ENCODE assay signal across 20 cellular contexts in the genomic region with DNA sequence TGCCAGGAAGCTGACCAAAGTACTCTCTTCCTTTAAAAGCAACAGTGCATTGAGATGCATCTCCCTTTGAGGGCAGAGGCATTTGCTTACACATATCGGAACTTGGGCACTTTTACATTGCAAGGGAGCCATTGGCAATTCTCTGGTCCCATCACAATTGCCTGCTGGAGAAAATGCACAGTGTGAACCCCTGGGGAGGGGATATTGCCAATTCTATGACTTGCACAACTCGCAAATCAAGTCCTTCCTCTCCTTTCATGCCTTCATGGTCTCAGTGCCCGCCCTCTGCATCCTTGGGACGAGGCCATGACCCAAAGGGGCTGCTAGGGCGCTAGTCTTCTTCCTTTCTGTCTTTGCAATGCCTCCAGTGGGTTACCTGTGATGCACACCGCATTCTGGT. TPM values are rescaled to one million over a fixed set of nuclear protein-coding genes. Genes with fewer than 3 reads are reported as not detected.
DNase-seq lines count a peak whose midpoint lies in the region; ATAC-seq, FAIRE-seq and TF ChIP-seq lines count a peak whose summit lies in the region.
"Had no signal": no experiment of that assay in that cellular context is flagged by ENCODE, and none has a peak within 500 bp of the region (broad histone marks: within the 10 kb centered on the region; RNA-seq: fewer than 3 reads in every experiment).

No MANE protein-coding gene starts in this region.

- no peak overlapping the region for H3K18ac ChIP-seq in H1 (ENCODE audit: extremely low read depth, low read length)

- no peaks in the 10 kb centered on the region for H3K9me3 Mint-ChIP-seq in CD8-positive, alpha-beta T cell

- H3K23me2 ChIP-seq in H1 (ENCODE audit: low read depth, low read length), result no peaks in the 10 kb centered on the region

- FAIRE-seq in H1 (lab: Jason Lieb, UNC), result peak; percentile 95
- FAIRE-seq: A549, GM12891, GM19239, K562 had no signal

- H3K4me1 ChIP-seq in HUES48 (ENCODE audit: control insufficient read depth, insufficient read depth, low read length) (peaks cover 36% of the 10 kb centered on the region), H1 (replicated peaks in 1 of 4; ENCODE audit: control insufficient read depth in 3 of 4, insufficient read depth in 4 of 4, low read length in 3 of 4) (peaks cover 0 to 12% (median 3%) of the 10 kb centered on the region in 4 experiments; a peak in 5 of 7 replicates), iPS-18a (ENCODE audit: control insufficient read depth, low read depth, low read length) (peaks cover 36% of the 10 kb centered on the region)
- no peaks in the 10 kb centered on the region for H3K4me1 ChIP-seq in CD8-positive, alpha-beta T cell (ENCODE audit: insufficient read depth, low read length)
- H3K4me1 ChIP-seq: A549 had no signal

- no peak for TF ChIP-seq CTCF in H1 (IDR thresholded peaks at IDR 0.05; ENCODE audit: control extremely low read depth in 1 of 3, insufficient read depth in 1 of 3, low read depth in 1 of 3, low read length in 3 of 3)
- TF ChIP-seq CTCF in CD8-positive, alpha-beta T cell (IDR thresholded peaks at IDR 0.05), result no peak

- peak overlapping the region; percentile 11; the same call in 1 of the 2 replicates for H3K9ac ChIP-seq in HUES48 (ENCODE audit: low read depth, low read length)
- H3K9ac ChIP-seq in H1 (replicated peaks in 1 of 4; ENCODE audit: extremely low read depth in 1 of 4, low read depth in 3 of 4, low read length in 3 of 4), result peak overlapping the region in 2 of 4 experiments; percentile 25 to 47; a peak in 1 of 7 replicates
- H3K9ac ChIP-seq in iPS-18a (ENCODE audit: low read length), result peak overlapping the region; percentile 4
- H3K9ac ChIP-seq: BLaER1 had no signal

- no peak overlapping the region for H2AFZ ChIP-seq in H1 (ENCODE audit: low read length)

- H3K27ac ChIP-seq in HUES48 (ENCODE audit: low read depth, low read length) (peak overlapping the region; percentile 92), H1 (ENCODE audit: low read depth, low read length) (peak overlapping the region; percentile 75; the same call in 1 of the 2 replicates), iPS-18a (ENCODE audit: low read length) (peak overlapping the region; percentile 38)
- no peak overlapping the region for H3K27ac ChIP-seq in CD8-positive, alpha-beta T cell (ENCODE audit: low read depth, low read length)
- H3K27ac ChIP-seq: A549, BLaER1 had no signal

- intact Hi-C loops in CD8-positive, alpha-beta T cell (cut with DNase I, micrococcal nuclease), result no loop called here

- peaks cover 7% of the 10 kb centered on the region for H3K27me3 Mint-ChIP-seq in CD8-positive, alpha-beta T cell (ENCODE audit: low read depth)

- no peak overlapping the region for H4K8ac ChIP-seq in H1 (ENCODE audit: extremely low read depth, insufficient read depth, low read length)

- H2BK20ac ChIP-seq in H1 (ENCODE audit: low read length), result 0 out of 2 replicates have a peak overlapping the region, but pooled peaks have one; percentile 48

- no peak overlapping the region for H2BK120ac ChIP-seq in H1 (replicated peaks; ENCODE audit: low read depth, low read length)

- peak overlapping the region; percentile 94; the same call in 1 of the 2 replicates for H2BK12ac ChIP-seq in H1 (ENCODE audit: low read depth, low read length)

- 4% methylated on average over 3 of the region's 6 CpGs; no CpG with 5 or more reads in 1 of the 2 experiments for WGBS in H1 (ENCODE audit: extremely low coverage in 1 of 2, insufficient coverage in 1 of 2, insufficient read length in 1 of 2, insufficient replicate concordance in 2 of 2, low coverage in 1 of 2, low lambda C conversion rate in 2 of 2, missing lambda C conversion rate in 1 of 2), 2 experiments

- H3K79me1 ChIP-seq in H1 (ENCODE audit: low read depth, low read length), result no peaks in the 10 kb centered on the region

- H4K5ac ChIP-seq in H1 (ENCODE audit: insufficient read length, low read depth, low read length), result no peak overlapping the region

- ATAC-seq in CD8-positive, alpha-beta T cell, result no peak
- ATAC-seq in GM21576 (IDR thresholded peaks at IDR 0.05; ENCODE audit: unreplicated experiment), result no peak
- ATAC-seq: A549, K562 had no signal

- no peak overlapping the region for H3K27ac Mint-ChIP-seq in CD8-positive, alpha-beta T cell
- H3K27ac Mint-ChIP-seq: CD4-positive, CD25-positive, alpha-beta regulatory T cell had no signal

- no peak overlapping the region; the same call in 1 of the 2 replicates for H2AK5ac ChIP-seq in H1 (ENCODE audit: low read depth, low read length)

- POLR2A ChIA-PET in H1 (lab: Charles Lee; ENCODE audit: partially characterized antibody), result interaction anchor here (0.9 to 3.3 kb wide), 7 partner anchors 12 to 51 kb away, joined by 3 to 13 read pairs (median 4); partner anchors contain the start of genes IDH3G and SSR4
- POLR2A ChIA-PET in CD8-positive, alpha-beta T cell (lab: Charles Lee), result no interaction called here

- no peak overlapping the region for H2BK15ac ChIP-seq in H1 (ENCODE audit: low read length)

- no peak for TF ChIP-seq RAD21 in H1 (IDR thresholded peaks at IDR 0.05 in 1 of 2, conservative IDR thresholded peaks at IDR 0.05 in 1 of 2; ENCODE audit: low read depth in 2 of 2, low read length in 2 of 2)

- H3K9me3 ChIP-seq in HUES48 (ENCODE audit: control insufficient read depth, insufficient read depth, low read length) (peaks cover 13% of the 10 kb centered on the region; the same call in 1 of the 2 replicates), H1 (ENCODE audit: insufficient read depth in 2 of 2, low read depth in 1 of 2, low read length in 1 of 2) (no peaks in the 10 kb centered on the region), iPS-18a (ENCODE audit: control insufficient read depth, low read depth, low read length) (peaks cover 7% of the 10 kb centered on the region)
- H3K9me3 ChIP-seq in CD8-positive, alpha-beta T cell (ENCODE audit: low read length), result no peaks in the 10 kb centered on the region
- H3K9me3 ChIP-seq: A549 had no signal

- peak overlapping the region; percentile 95; the same call in 1 of the 2 replicates for H2BK5ac ChIP-seq in H1 (ENCODE audit: low read depth, low read length)

- H4K20me1 ChIP-seq in H1 (replicated peaks in 1 of 2; ENCODE audit: control insufficient read depth in 1 of 2, insufficient read depth in 2 of 2, low read length in 2 of 2), result no peaks in the 10 kb centered on the region

- peak overlapping the region; percentile 47 for H3K56ac ChIP-seq in H1 (replicated peaks; ENCODE audit: insufficient read length, low read depth, low read length)

- H3K14ac ChIP-seq in H1 (ENCODE audit: insufficient read length), result no peak overlapping the region

- no peak for TF ChIP-seq POLR2A in H1 (IDR thresholded peaks at IDR 0.05; ENCODE audit: control extremely low read depth in 1 of 2, low read depth in 2 of 2, low read length in 2 of 2)

- TF ChIP-seq EP300 in H1 (IDR thresholded peaks at IDR 0.05; ENCODE audit: borderline replicate concordance in 1 of 2, low read depth in 2 of 2, low read length in 2 of 2), result no peak

- H3K4me3 ChIP-seq in HUES48 (ENCODE audit: low read depth, low read length), result peak overlapping the region; percentile 7; the same call in 1 of the 2 replicates
- H3K4me3 ChIP-seq in H1 (ENCODE audit: extremely low read depth in 1 of 4, insufficient read depth in 2 of 4, low read depth in 3 of 4, low read length in 4 of 4), result peak overlapping the region in 1 of 4 experiments; percentile 45; a peak in 1 of 8 replicates
- H3K4me3 ChIP-seq in iPS-18a (ENCODE audit: low read length), result peak overlapping the region; percentile 18
- no peak overlapping the region for H3K4me3 ChIP-seq in CD8-positive, alpha-beta T cell (ENCODE audit: low read depth, low read length)
- H3K4me3 ChIP-seq: A549, BLaER1, K562 had no signal

- DNase-seq in H1 (ENCODE audit: low read depth in 1 of 2, low spot score in 2 of 2) (no peak), DMS79 treated with DMSO at 0.1 percent for 48 hours (lab: John Stamatoyannopoulos, UW) (no peak), GF-D8 (lab: John Stamatoyannopoulos, UW) (no peak)
- DNase-seq in CD8-positive, alpha-beta T cell, result no peak
- DNase-seq: Calu3; CD4-positive, CD25-positive, alpha-beta regulatory T cell; DMS 273 treated with DMSO at 0.1 percent for 48 hours; Karpas-422 had no signal

- H3K4ac ChIP-seq in H1 (replicated peaks; ENCODE audit: insufficient read length, low read depth, low read length), result no peak overlapping the region

- H3K27me3 ChIP-seq in HUES48 (ENCODE audit: control insufficient read depth, insufficient read depth, low read length), result no peaks in the 10 kb centered on the region
- H3K27me3 ChIP-seq in H1 (replicated peaks in 1 of 4; ENCODE audit: control insufficient read depth in 3 of 4, extremely low read depth in 1 of 4, insufficient read depth in 3 of 4, low read length in 3 of 4), result no peaks in the 10 kb centered on the region
- no peaks in the 10 kb centered on the region for H3K27me3 ChIP-seq in iPS-18a (ENCODE audit: control insufficient read depth, insufficient read depth, low read length)
- H3K27me3 ChIP-seq in CD8-positive, alpha-beta T cell (ENCODE audit: insufficient read depth, low read length), result no peaks in the 10 kb centered on the region

- no peak overlapping the region for H3K4me3 Mint-ChIP-seq in CD8-positive, alpha-beta T cell
- H3K4me3 Mint-ChIP-seq: CD4-positive, CD25-positive, alpha-beta regulatory T cell had no signal

- no peak overlapping the region for H3K23ac ChIP-seq in H1 (ENCODE audit: insufficient read length)

- peak overlapping the region; percentile 49 to 61 for H3K4me2 ChIP-seq in H1 (ENCODE audit: insufficient read depth in 1 of 2, low read depth in 2 of 2, low read length in 2 of 2)
- H3K4me2 ChIP-seq: A549, BLaER1 had no signal

- peak overlapping the region; percentile 25 for H4K91ac ChIP-seq in H1 (replicated peaks; ENCODE audit: insufficient read length, low read length)

- CTCF ChIA-PET in H1 (lab: Charles Lee; ENCODE audit: partially characterized antibody), result interaction anchor here (0.9 to 1.5 kb wide), 2 partner anchors 14 to 66 kb away, joined by 3 to 4 read pairs; no protein-coding TSS in a partner anchor
- CTCF ChIA-PET in CD8-positive, alpha-beta T cell (lab: Charles Lee), result no interaction called here

- no peaks in the 10 kb centered on the region for H3K4me1 Mint-ChIP-seq in CD8-positive, alpha-beta T cell (ENCODE audit: low read depth)
- H3K4me1 Mint-ChIP-seq: CD4-positive, CD25-positive, alpha-beta regulatory T cell had no signal

- H3K79me2 ChIP-seq in H1 (ENCODE audit: control insufficient read depth in 1 of 2, insufficient read depth in 2 of 2, low read length in 2 of 2), result no peaks in the 10 kb centered on the region

- no peaks in the 10 kb centered on the region for H3K36me3 Mint-ChIP-seq in CD8-positive, alpha-beta T cell
- H3K36me3 Mint-ChIP-seq: CD4-positive, CD25-positive, alpha-beta regulatory T cell had no signal

- H3K36me3 ChIP-seq in HUES48 (ENCODE audit: control insufficient read depth, insufficient read depth, low read length), result no peaks in the 10 kb centered on the region
- H3K36me3 ChIP-seq in H1 (ENCODE audit: control insufficient read depth in 2 of 4, insufficient read depth in 4 of 4, low read length in 3 of 4), result no peaks in the 10 kb centered on the region
- no peaks in the 10 kb centered on the region for H3K36me3 ChIP-seq in iPS-18a (ENCODE audit: control insufficient read depth, low read depth, low read length)
- no peaks in the 10 kb centered on the region for H3K36me3 ChIP-seq in CD8-positive, alpha-beta T cell (ENCODE audit: insufficient read depth, low read length)
- H3K36me3 ChIP-seq: BLaER1 had no signal

RNA-seq across cellular contexts. Expression of gene PDZD4, which starts 14.9 kb away (rescaled TPM):
- total RNA-seq in H1 (2021; fragmentation: NEBNext Ultra II Directional; extraction: Animal tissue kit (Norgen Biotek cat#: 25700)), result 169 and 174 TPM in 2 replicates
- 45.8 and 77.2 TPM in 2 replicates for polyA plus RNA-seq in H1 (2011; rRNA removed)
- 90.6 TPM for polyA plus RNA-seq in H1 (2011; cell fraction: cytosol; rRNA removed)
- 221 TPM for polyA plus RNA-seq in H1 (2011; cell fraction: nucleus; rRNA removed)
- polyA plus RNA-seq in H1 (2012, experiment 1 of 2), result 98.3 to 127 TPM (median 121 TPM) in 4 replicates
- polyA plus RNA-seq in H1 (2012, experiment 2 of 2), result 85.6 TPM
- polyA plus RNA-seq in H1 (2013, experiment 1 of 2), result 175 TPM
- polyA plus RNA-seq in H1 (2013, experiment 2 of 2), result 166 TPM
- polyA minus RNA-seq in H1 (2011; rRNA and poly(A)+ RNA removed), result 38.4 and 47.0 TPM in 2 replicates
- 51.6 TPM for polyA minus RNA-seq in H1 (2011; cell fraction: cytosol; rRNA and poly(A)+ RNA removed)
- polyA minus RNA-seq in H1 (2011; cell fraction: nucleus; rRNA and poly(A)+ RNA removed), result 37.1 TPM
- total RNA-seq in CD8-positive, alpha-beta T cell, result 10 to 100 TPM; 10.9 to 11.9 TPM
- polyA plus RNA-seq: CD4-positive, CD25-positive, alpha-beta regulatory T cell had no signal

RNA-seq across cellular contexts. Expression of gene L1CAM, which starts 40.8 kb away (rescaled TPM):
- 38.7 and 43.0 TPM in 2 replicates for total RNA-seq in H1 (2021; fragmentation: NEBNext Ultra II Directional; extraction: Animal tissue kit (Norgen Biotek cat#: 25700))
- 11.0 and 16.4 TPM in 2 replicates for polyA plus RNA-seq in H1 (2011; rRNA removed)
- polyA plus RNA-seq in H1 (2011; cell fraction: cytosol; rRNA removed), result 9.1 TPM
- 32.6 TPM for polyA plus RNA-seq in H1 (2011; cell fraction: nucleus; rRNA removed)
- polyA plus RNA-seq in H1 (2012, experiment 1 of 2), result 22.4 to 29.0 TPM (median 26.2 TPM) in 4 replicates
- polyA plus RNA-seq in H1 (2012, experiment 2 of 2), result 15.9 TPM
- 54.0 TPM for polyA plus RNA-seq in H1 (2013, experiment 1 of 2)
- 46.2 TPM for polyA plus RNA-seq in H1 (2013, experiment 2 of 2)
- 13.0 and 18.6 TPM in 2 replicates for polyA minus RNA-seq in H1 (2011; rRNA and poly(A)+ RNA removed)
- 21.0 TPM for polyA minus RNA-seq in H1 (2011; cell fraction: cytosol; rRNA and poly(A)+ RNA removed)
- 12.7 TPM for polyA minus RNA-seq in H1 (2011; cell fraction: nucleus; rRNA and poly(A)+ RNA removed)
- total RNA-seq in CD8-positive, alpha-beta T cell, result under 1 TPM in 1 of 2 experiments, not detected in 1; 0.05 TPM

RNA-seq across cellular contexts. Expression of gene SSR4, which starts 50.7 kb away (rescaled TPM):
- 161 and 168 TPM in 2 replicates for total RNA-seq in H1 (2021; fragmentation: NEBNext Ultra II Directional; extraction: Animal tissue kit (Norgen Biotek cat#: 25700))
- 642 and 734 TPM in 2 replicates for polyA plus RNA-seq in H1 (2011; rRNA removed)
- polyA plus RNA-seq in H1 (2011; cell fraction: cytosol; rRNA removed), result 365 TPM
- polyA plus RNA-seq in H1 (2011; cell fraction: nucleus; rRNA removed), result 398 TPM
- polyA plus RNA-seq in H1 (2012, experiment 1 of 2), result 175 to 309 TPM (median 297 TPM) in 4 replicates
- 443 TPM for polyA plus RNA-seq in H1 (2012, experiment 2 of 2)
- 365 TPM for polyA plus RNA-seq in H1 (2013, experiment 1 of 2)
- 421 TPM for polyA plus RNA-seq in H1 (2013, experiment 2 of 2)
- 125 and 128 TPM in 2 replicates for polyA minus RNA-seq in H1 (2011; rRNA and poly(A)+ RNA removed)
- 271 TPM for polyA minus RNA-seq in H1 (2011; cell fraction: cytosol; rRNA and poly(A)+ RNA removed)
- polyA minus RNA-seq in H1 (2011; cell fraction: nucleus; rRNA and poly(A)+ RNA removed), result 60.7 TPM
- total RNA-seq in CD8-positive, alpha-beta T cell, result 100 to 1,000 TPM; 175 TPM

RNA-seq across cellular contexts. Expression of gene IDH3G, which starts 51.0 kb away (rescaled TPM):
- 36.1 and 39.4 TPM in 2 replicates for total RNA-seq in H1 (2021; fragmentation: NEBNext Ultra II Directional; extraction: Animal tissue kit (Norgen Biotek cat#: 25700))
- polyA plus RNA-seq in H1 (2011; rRNA removed), result 66.7 and 96.2 TPM in 2 replicates
- 66.7 TPM for polyA plus RNA-seq in H1 (2011; cell fraction: cytosol; rRNA removed)
- polyA plus RNA-seq in H1 (2011; cell fraction: nucleus; rRNA removed), result 130 TPM
- 43.8 to 59.4 TPM (median 53.4 TPM) in 4 replicates for polyA plus RNA-seq in H1 (2012, experiment 1 of 2)
- 48.4 TPM for polyA plus RNA-seq in H1 (2012, experiment 2 of 2)
- 40.6 TPM for polyA plus RNA-seq in H1 (2013, experiment 1 of 2)
- polyA plus RNA-seq in H1 (2013, experiment 2 of 2), result 39.3 TPM
- polyA minus RNA-seq in H1 (2011; rRNA and poly(A)+ RNA removed), result 68.8 and 76.7 TPM in 2 replicates
- 34.0 TPM for polyA minus RNA-seq in H1 (2011; cell fraction: cytosol; rRNA and poly(A)+ RNA removed)
- 43.0 TPM for polyA minus RNA-seq in H1 (2011; cell fraction: nucleus; rRNA and poly(A)+ RNA removed)
- total RNA-seq in CD8-positive, alpha-beta T cell, result 10 to 100 TPM; 55.8 to 56.5 TPM

RNA-seq across cellular contexts. Expression of gene AVPR2, which starts 59.3 kb away (rescaled TPM):
- not detected in 2 replicates for total RNA-seq in H1 (2021; fragmentation: NEBNext Ultra II Directional; extraction: Animal tissue kit (Norgen Biotek cat#: 25700))
- 0.08 and 0.09 TPM in 2 replicates for polyA plus RNA-seq in H1 (2011; rRNA removed)
- 0.06 TPM for polyA plus RNA-seq in H1 (2011; cell fraction: cytosol; rRNA removed)
- 0.14 TPM for polyA plus RNA-seq in H1 (2011; cell fraction: nucleus; rRNA removed)
- 0.25 to 0.54 TPM (median 0.35 TPM) in 3 of 4 replicates, not detected in the other for polyA plus RNA-seq in H1 (2012, experiment 1 of 2)
- polyA plus RNA-seq in H1 (2012, experiment 2 of 2), result 0.14 TPM
- polyA plus RNA-seq in H1 (2013, experiment 1 of 2), result 0.10 TPM
- 0.13 TPM for polyA plus RNA-seq in H1 (2013, experiment 2 of 2)
- polyA minus RNA-seq in H1 (2011; rRNA and poly(A)+ RNA removed), result 0.15 TPM in 1 of 2 replicates, not detected in the other
- not detected for polyA minus RNA-seq in H1 (2011; cell fraction: cytosol; rRNA and poly(A)+ RNA removed)
- not detected for polyA minus RNA-seq in H1 (2011; cell fraction: nucleus; rRNA and poly(A)+ RNA removed)
- not detected for total RNA-seq in CD8-positive, alpha-beta T cell
- total RNA-seq: Calu3; CD4-positive, CD25-positive, alpha-beta regulatory T cell; G401; H7; HT1080; K562 had no signal
- polyA plus RNA-seq: A549; AG04450; CD4-positive, CD25-positive, alpha-beta regulatory T cell; K562 had no signal

Comparison
In these comparisons a context has a peak if more than half of its experiments do, and no peak if none do; other contexts are left out.
1. RNA of gene PDZD4, which starts 14.9 kb away (total RNA-seq): 169 to 174 TPM in H1; 10.9 to 11.9 TPM in CD8-positive, alpha-beta T cell; every median in the first group is over 10 times any median in the second.
2. RNA of gene L1CAM, which starts 40.8 kb away (total RNA-seq): 38.7 to 43.0 TPM in H1; 0.05 TPM in CD8-positive, alpha-beta T cell; every median in the first group is over 10 times any median in the second.